24 cellular contexts compared by ENCODE assay signal in genomic region chr5:172448999-172449398, GRCh38.
"Had no signal": no experiment of that assay in that cellular context is flagged by ENCODE, and none has a peak within 500 bp of the region (broad histone marks: within the 10 kb centered on the region; RNA-seq: fewer than 3 reads in every experiment).

No MANE protein-coding gene starts in this region.

- H3K9me3 ChIP-seq: ascending aorta, ovary, right lobe of liver, upper lobe of right lung had no signal

- H3K4me3 ChIP-seq: ascending aorta, hepatocyte, ovary, right lobe of liver, upper lobe of right lung had no signal

- H3K4me1 ChIP-seq: right lobe of liver had no signal

- H3K4me2 ChIP-seq: hepatocyte had no signal

- H3K36me3 ChIP-seq: ascending aorta, brain microvascular endothelial cell, ovary, right lobe of liver had no signal

- H3K27ac ChIP-seq: ascending aorta, brain microvascular endothelial cell, hepatocyte, ovary, right lobe of liver, upper lobe of right lung had no signal

- H3K27me3 ChIP-seq: ascending aorta, brain microvascular endothelial cell, hepatocyte, ovary, right lobe of liver, upper lobe of right lung had no signal

- DNase-seq: activated B cell treated with CpG ODN at 0.5 μM for 24 hours; activated CD4-positive, alpha-beta T cell treated with anti-CD3 and anti-CD28 coated beads for 36 hours; activated naive CD4-positive, alpha-beta T cell treated with anti-CD3 and anti-CD28 coated beads for 36 hours; activated naive CD8-positive, alpha-beta T cell treated with anti-CD3 and anti-CD28 coated beads for 36 hours; activated T-cell treated with anti-CD3 and anti-CD28 coated beads for 4 hours; activated T-cell treated with anti-CD3 and anti-CD28 coated beads, Interleukin-2, amount 50 U/mL, for 72 hours; brain microvascular endothelial cell; central memory CD4-positive, alpha-beta T cell; foreskin melanocyte; glutamatergic neuron; kidney; left colon; mammary epithelial cell; midbrain; naive thymus-derived CD4-positive, alpha-beta T cell; ovary; right lobe of liver; stimulated activated CD4-positive, alpha-beta T cell treated with anti-CD3 and anti-CD28 coated beads, Interleukin-12 subunit alpha, Interleukin-12 subunit beta, amount 100 ng/mL, for 4 hours; stimulated activated CD4-positive, alpha-beta T cell treated with anti-CD3 and anti-CD28 coated beads, Interleukin-4, amount 100 ng/mL, for 1 hour; stimulated activated naive CD8-positive, alpha-beta T cell treated with anti-CD3 and anti-CD28 coated beads, Interleukin-15, Interleukin-2, amounts not matched to agents 100 U/mL and 50 U/mL, for 24 hours; T-helper 17 cell; upper lobe of right lung had no signal

- ATAC-seq: activated CD4-positive, alpha-beta T cell treated with anti-CD3 and anti-CD28 coated beads for 36 hours; activated T-cell treated with anti-CD3 and anti-CD28 coated beads, Interleukin-2, amount 50 U/mL, for 72 hours; left colon; naive thymus-derived CD4-positive, alpha-beta T cell; right lobe of liver; stimulated activated naive CD8-positive, alpha-beta T cell treated with anti-CD3 and anti-CD28 coated beads, Interleukin-15, Interleukin-2, amounts not matched to agents 100 U/mL and 50 U/mL, for 24 hours; T-helper 17 cell; upper lobe of right lung had no signal
